Comparison of ENCODE assay signal across 28 cellular contexts in genomic region chr7:148135997-148136396, GRCh38.
"Had no signal": no experiment of that assay in that cellular context is flagged by ENCODE, and none has a peak within 500 bp of the region (broad histone marks: within the 10 kb centered on the region; RNA-seq: fewer than 3 reads in every experiment).

No MANE protein-coding gene starts in this region.

- H3K27ac ChIP-seq: stomach, suprapubic skin, testis, thoracic aorta, thyroid gland, tibial artery, tibial nerve, transverse colon, upper lobe of left lung, upper lobe of right lung, uterus, vagina had no signal

- H3K27ac Mint-ChIP-seq: stimulated activated effector memory CD8-positive, alpha-beta T cell treated with anti-CD3 and anti-CD28 coated beads, Interleukin-12 subunit alpha, Interleukin-12 subunit beta, amount 100 ng/mL, for 72 hours; stimulated activated memory B cell treated with anti-CD40 and anti-IgM and Interleukin-4, amounts not matched to agents 10 μg/mL and 1 μg/mL and 100 μg/mL, for 72 hours; stimulated activated naive B cell treated with anti-CD40 and anti-IgM and Interleukin-4, amounts not matched to agents 10 μg/mL and 1 μg/mL and 100 μg/mL, for 72 hours; stimulated activated naive CD8-positive, alpha-beta T cell treated with anti-CD3 and anti-CD28 coated beads, Interleukin-15, amount 100 ng/mL, for 72 hours; stimulated activated naive CD8-positive, alpha-beta T cell treated with anti-CD3 and anti-CD28 coated beads, Interleukin-15, Interleukin-2, amounts not matched to agents 100 ng/mL and 50 ng/mL, for 24 hours; type B pancreatic cell had no signal

- H3K27me3 ChIP-seq: stomach, suprapubic skin, testis, thyroid gland, tibial artery, tibial nerve, transverse colon, upper lobe of left lung, upper lobe of right lung, uterus, vagina had no signal

- H3K27me3 Mint-ChIP-seq: stimulated activated memory B cell treated with anti-CD40 and anti-IgM and Interleukin-4, amounts not matched to agents 10 μg/mL and 1 μg/mL and 100 μg/mL, for 72 hours; stimulated activated naive B cell treated with anti-CD40 and anti-IgM and Interleukin-4, amounts not matched to agents 10 μg/mL and 1 μg/mL and 100 μg/mL, for 72 hours; stimulated activated naive CD8-positive, alpha-beta T cell treated with anti-CD3 and anti-CD28 coated beads, Interleukin-15, amount 100 ng/mL, for 72 hours had no signal

- H3K9me3 ChIP-seq: stomach, suprapubic skin, testis, thoracic aorta, thyroid gland, tibial artery, tibial nerve, transverse colon, upper lobe of left lung, upper lobe of right lung, uterus, vagina had no signal

- DNase-seq: stimulated activated CD4-positive, alpha-beta T cell treated with anti-CD3 and anti-CD28 coated beads, Interleukin-2, amount 100 ng/mL, for 48 hours; stimulated activated CD4-positive, alpha-beta T cell treated with anti-CD3 and anti-CD28 coated beads, Interleukin-4, amount 100 ng/mL, for 1 hour; stimulated activated CD4-positive, alpha-beta T cell treated with anti-CD3 and anti-CD28 coated beads, Interleukin-4, amount 100 ng/mL, for 24 hours; stimulated activated CD4-positive, alpha-beta T cell treated with anti-CD3 and anti-CD28 coated beads, Interleukin-4, amount 100 ng/mL, for 4 hours; stimulated activated CD8-positive, alpha-beta memory T cell treated with anti-CD3 and anti-CD28 coated beads, Interleukin-4, amount 100 ng/mL, for 48 hours; stimulated activated naive B cell treated with anti-CD40 and anti-IgM and Interleukin-4, amounts not matched to agents 10 μg/mL and 1 μg/mL and 100 μg/mL, for 72 hours; stimulated activated naive CD4-positive, alpha-beta T cell; stimulated activated naive CD4-positive, alpha-beta T cell treated with Interleukin-2 at 50 U/mL for 16 hours; stimulated activated naive CD8-positive, alpha-beta T cell treated with anti-CD3 and anti-CD28 coated beads, Interleukin-15, amount 100 ng/mL, for 72 hours; stimulated activated naive CD8-positive, alpha-beta T cell treated with anti-CD3 and anti-CD28 coated beads, Interleukin-15, Interleukin-2, amounts not matched to agents 100 U/mL and 50 U/mL, for 24 hours; stomach; substantia nigra; testis; thyroid gland; tibial artery; transverse colon; upper lobe of left lung; upper lobe of right lung; uterus had no signal

- H3K4me3 ChIP-seq: stomach, suprapubic skin, testis, thoracic aorta, thyroid gland, tibial artery, tibial nerve, transverse colon, upper lobe of left lung, upper lobe of right lung, uterus, vagina had no signal

- H3K4me1 ChIP-seq: suprapubic skin, testis, thyroid gland, tibial artery, transverse colon, upper lobe of left lung, uterus, vagina had no signal

- H3K36me3 ChIP-seq: stomach, suprapubic skin, thoracic aorta, thyroid gland, tibial artery, tibial nerve, transverse colon, upper lobe of left lung, upper lobe of right lung, uterus, vagina had no signal

- H3K4me3 Mint-ChIP-seq: stimulated activated effector memory CD8-positive, alpha-beta T cell treated with anti-CD3 and anti-CD28 coated beads, Interleukin-12 subunit alpha, Interleukin-12 subunit beta, amount 100 ng/mL, for 72 hours; stimulated activated memory B cell treated with anti-CD40 and anti-IgM and Interleukin-4, amounts not matched to agents 10 μg/mL and 1 μg/mL and 100 μg/mL, for 72 hours; stimulated activated naive B cell treated with anti-CD40 and anti-IgM and Interleukin-4, amounts not matched to agents 10 μg/mL and 1 μg/mL and 100 μg/mL, for 72 hours; stimulated activated naive CD8-positive, alpha-beta T cell treated with anti-CD3 and anti-CD28 coated beads, Interleukin-15, amount 100 ng/mL, for 72 hours; stimulated activated naive CD8-positive, alpha-beta T cell treated with anti-CD3 and anti-CD28 coated beads, Interleukin-15, Interleukin-2, amounts not matched to agents 100 ng/mL and 50 ng/mL, for 24 hours; type B pancreatic cell had no signal

- ATAC-seq: stimulated activated effector memory CD8-positive, alpha-beta T cell treated with anti-CD3 and anti-CD28 coated beads, Interleukin-12 subunit alpha, Interleukin-12 subunit beta, amount 100 ng/mL, for 72 hours; stimulated activated memory B cell treated with anti-CD40 and anti-IgM and Interleukin-4, amounts not matched to agents 10 μg/mL and 1 μg/mL and 100 μg/mL, for 72 hours; stimulated activated naive B cell treated with anti-CD40 and anti-IgM and Interleukin-4, amounts not matched to agents 10 μg/mL and 1 μg/mL and 100 μg/mL, for 72 hours; stimulated activated naive CD8-positive, alpha-beta T cell treated with anti-CD3 and anti-CD28 coated beads, Interleukin-15, amount 100 ng/mL, for 72 hours; stimulated activated naive CD8-positive, alpha-beta T cell treated with anti-CD3 and anti-CD28 coated beads, Interleukin-15, Interleukin-2, amounts not matched to agents 100 U/mL and 50 U/mL, for 24 hours; upper lobe of right lung had no signal

- H3K4me1 Mint-ChIP-seq: stimulated activated effector memory CD8-positive, alpha-beta T cell treated with anti-CD3 and anti-CD28 coated beads, Interleukin-12 subunit alpha, Interleukin-12 subunit beta, amount 100 ng/mL, for 72 hours; stimulated activated memory B cell treated with anti-CD40 and anti-IgM and Interleukin-4, amounts not matched to agents 10 μg/mL and 1 μg/mL and 100 μg/mL, for 72 hours; stimulated activated naive B cell treated with anti-CD40 and anti-IgM and Interleukin-4, amounts not matched to agents 10 μg/mL and 1 μg/mL and 100 μg/mL, for 72 hours; stimulated activated naive CD8-positive, alpha-beta T cell treated with anti-CD3 and anti-CD28 coated beads, Interleukin-15, amount 100 ng/mL, for 72 hours had no signal

- H3K36me3 Mint-ChIP-seq: stimulated activated effector memory CD8-positive, alpha-beta T cell treated with anti-CD3 and anti-CD28 coated beads, Interleukin-12 subunit alpha, Interleukin-12 subunit beta, amount 100 ng/mL, for 72 hours; stimulated activated memory B cell treated with anti-CD40 and anti-IgM and Interleukin-4, amounts not matched to agents 10 μg/mL and 1 μg/mL and 100 μg/mL, for 72 hours; stimulated activated naive B cell treated with anti-CD40 and anti-IgM and Interleukin-4, amounts not matched to agents 10 μg/mL and 1 μg/mL and 100 μg/mL, for 72 hours; type B pancreatic cell had no signal

- FAIRE-seq: urothelium cell line had no signal

- H3K9me3 Mint-ChIP-seq: stimulated activated effector memory CD8-positive, alpha-beta T cell treated with anti-CD3 and anti-CD28 coated beads, Interleukin-12 subunit alpha, Interleukin-12 subunit beta, amount 100 ng/mL, for 72 hours; stimulated activated naive CD8-positive, alpha-beta T cell treated with anti-CD3 and anti-CD28 coated beads, Interleukin-15, amount 100 ng/mL, for 72 hours; stimulated activated naive CD8-positive, alpha-beta T cell treated with anti-CD3 and anti-CD28 coated beads, Interleukin-15, Interleukin-2, amounts not matched to agents 100 ng/mL and 50 ng/mL, for 24 hours; type B pancreatic cell had no signal
